In the genomic region with DNA sequence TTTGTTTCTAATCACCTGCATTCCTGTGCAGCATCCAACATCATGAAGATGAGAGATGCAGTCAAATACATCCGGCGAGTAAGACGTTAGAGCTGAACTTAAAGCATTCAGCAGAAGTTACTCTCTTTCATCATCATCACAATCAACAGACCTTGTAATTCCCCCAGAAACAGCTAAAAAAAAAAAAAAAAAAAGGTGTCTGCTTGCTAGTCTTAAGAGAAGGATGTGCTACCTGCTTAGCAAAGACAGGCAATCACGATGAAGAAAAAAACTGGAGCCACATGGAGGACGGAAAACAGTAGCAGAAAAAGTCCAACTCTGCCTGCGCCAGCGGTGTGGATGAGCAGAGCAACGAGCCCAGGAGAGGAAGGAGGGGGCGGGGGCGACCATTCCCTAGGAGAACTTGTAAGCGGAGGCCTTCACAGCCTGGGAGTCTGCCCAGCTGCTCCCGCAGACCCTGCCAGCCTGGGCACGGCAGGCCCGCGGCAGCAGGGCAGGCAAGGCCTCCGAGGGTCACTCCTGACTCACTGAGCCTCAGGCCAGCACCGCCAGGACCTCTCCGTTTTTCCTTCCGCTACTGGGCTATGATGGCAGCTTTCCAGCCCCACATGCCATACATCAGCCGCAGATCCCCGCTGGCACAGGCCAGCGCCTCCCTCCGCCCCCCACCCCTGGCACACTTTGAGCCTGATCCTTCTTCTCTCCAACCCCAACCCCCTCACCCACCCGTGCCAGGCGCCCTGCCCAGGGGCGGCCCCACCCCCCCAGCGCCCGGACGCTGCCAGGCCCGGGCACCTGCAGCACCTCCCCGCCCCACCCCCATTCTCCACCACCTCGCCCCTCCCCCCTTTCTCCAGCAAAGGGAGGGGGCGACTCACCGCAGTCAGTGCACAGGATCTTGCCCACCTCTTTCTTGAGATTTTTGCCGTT, we compare ENCODE assay signal across 8 cellular contexts.
DNase-seq lines count a peak whose midpoint lies in the region; ATAC-seq and TF ChIP-seq lines count a peak whose summit lies in the region.

No MANE protein-coding gene starts in this region.

- H3K27ac ChIP-seq in brain microvascular endothelial cell = no peak overlapping the region

- peaks cover 72% of the 10 kb centered on the region for H3K27me3 Mint-ChIP-seq in T-helper 1 cell treated with Interleukin-12 subunit alpha and Interleukin-12 subunit beta and Interleukin-4 antibody, amounts not matched to agents 30 μg/mL and 1 μg/mL, for 36 hours (ENCODE audit: low read depth)

- H3K4me1 Mint-ChIP-seq in T-helper 1 cell treated with Interleukin-12 subunit alpha and Interleukin-12 subunit beta and Interleukin-4 antibody, amounts not matched to agents 30 μg/mL and 1 μg/mL, for 36 hours (ENCODE audit: low read depth) = peaks cover 10% of the 10 kb centered on the region

- ATAC-seq in GM19328 (IDR thresholded peaks at IDR 0.05; ENCODE audit: unreplicated experiment) (no peak), HG03565 (IDR thresholded peaks at IDR 0.05; ENCODE audit: unreplicated experiment) (no peak)

- peak overlapping the region; percentile 10 for H3K27ac Mint-ChIP-seq in T-helper 1 cell treated with Interleukin-12 subunit alpha and Interleukin-12 subunit beta and Interleukin-4 antibody, amounts not matched to agents 30 μg/mL and 1 μg/mL, for 36 hours

- H3K4me3 ChIP-seq in brain microvascular endothelial cell (ENCODE audit: low read depth, low read length) (peak overlapping the region; percentile 57), iPS-15b (ENCODE audit: low read depth, low read length) (peak overlapping the region; percentile 67)

- TF ChIP-seq CTCF in brain microvascular endothelial cell (IDR thresholded peaks at IDR 0.05; ENCODE audit: low read depth, low read length, missing control alignments) = no peak

- no peaks in the 10 kb centered on the region for H3K36me3 Mint-ChIP-seq in T-helper 1 cell treated with Interleukin-12 subunit alpha and Interleukin-12 subunit beta and Interleukin-4 antibody, amounts not matched to agents 30 μg/mL and 1 μg/mL, for 36 hours (ENCODE audit: low read depth)

- H3K4me1 ChIP-seq in iPS-15b (ENCODE audit: control insufficient read depth, insufficient read depth, low read length) = peaks cover 13% of the 10 kb centered on the region

- H3K27me3 ChIP-seq in brain microvascular endothelial cell (replicated peaks) (peaks cover 9% of the 10 kb centered on the region), iPS-15b (ENCODE audit: control insufficient read depth, insufficient read depth, low read length) (peaks cover 79% of the 10 kb centered on the region)

- H3K36me3 ChIP-seq in brain microvascular endothelial cell (replicated peaks) (no peaks in the 10 kb centered on the region), iPS-15b (ENCODE audit: control insufficient read depth, insufficient read depth, low read length) (no peaks in the 10 kb centered on the region)

- peak overlapping the region; percentile 68 for H3K4me3 Mint-ChIP-seq in T-helper 1 cell treated with Interleukin-12 subunit alpha and Interleukin-12 subunit beta and Interleukin-4 antibody, amounts not matched to agents 30 μg/mL and 1 μg/mL, for 36 hours

- no peak overlapping the region for H3K9ac ChIP-seq in iPS-15b (ENCODE audit: low read depth, low read length)

- in situ Hi-C loops in brain microvascular endothelial cell (cut with HindIII; ENCODE audit: low pct_ligation_motif_present, low sequenced_read_pairs) = no loop called here

- no peaks in the 10 kb centered on the region for H3K9me3 ChIP-seq in iPS-15b (ENCODE audit: control insufficient read depth, insufficient read depth, low read length)

- H3K9me3 Mint-ChIP-seq in T-helper 1 cell treated with Interleukin-12 subunit alpha and Interleukin-12 subunit beta and Interleukin-4 antibody, amounts not matched to agents 30 μg/mL and 1 μg/mL, for 36 hours = no peaks in the 10 kb centered on the region

- DNase-seq in T-helper 1 cell (no peak), NCI-H2227 (lab: John Stamatoyannopoulos, UW; ENCODE audit: unreplicated experiment) (peak; percentile 25), brain microvascular endothelial cell (peak; percentile 11), retina (peak; percentile 79)

Comparison
In these comparisons a context has a peak if more than half of its experiments do, and no peak if none do; other contexts are left out.
1. DNase-seq: peak in NCI-H2227 (single experiment), brain microvascular endothelial cell (single experiment) and retina (single experiment); none in T-helper 1 cell (0 of 5).